ENCODE assay signal across 21 cellular contexts in the genomic region with DNA sequence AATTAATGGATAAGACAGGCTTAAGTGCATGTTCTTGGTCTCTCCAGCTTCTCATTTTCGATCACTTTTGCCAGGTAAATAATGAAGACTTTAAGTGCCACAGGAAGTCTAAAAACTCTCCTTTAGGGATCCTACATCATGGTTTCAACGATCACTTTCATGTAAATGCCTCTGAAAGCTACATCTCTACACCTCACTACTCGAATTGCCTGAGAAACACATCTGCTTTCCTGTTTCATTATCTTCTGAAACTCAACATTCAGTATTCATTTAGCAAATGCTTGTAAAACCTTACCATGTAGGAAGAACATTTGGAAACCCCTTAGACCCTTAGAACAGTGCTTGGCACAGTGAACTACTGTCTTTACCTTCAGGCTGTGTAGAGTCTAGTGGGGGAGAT. TPM values are rescaled to one million over a fixed set of nuclear protein-coding genes. Genes with fewer than 3 reads are reported as not detected.
DNase-seq lines count a peak whose midpoint lies in the region; ATAC-seq, FAIRE-seq and TF ChIP-seq lines count a peak whose summit lies in the region.
"Had no signal": no experiment of that assay in that cellular context is flagged by ENCODE, and none has a peak within 500 bp of the region (broad histone marks: within the 10 kb centered on the region; RNA-seq: fewer than 3 reads in every experiment).

No MANE protein-coding gene starts in this region.

- TF ChIP-seq EP300 in GM12878 (IDR thresholded peaks at IDR 0.05; ENCODE audit: borderline replicate concordance in 1 of 2, control insufficient read depth in 1 of 2, low read depth in 2 of 2, low read length in 2 of 2) = no peak

- 0 out of 4 replicates have a peak, but pooled peaks cover 0 to 2% of the 10 kb centered on the region in 2 experiments for H3K79me1 ChIP-seq in IMR-90 (ENCODE audit: low read depth in 1 of 2, low read length in 2 of 2)

- POLR2A ChIA-PET in IMR-90 (lab: Charles Lee; ENCODE audit: unreplicated experiment) = no interaction called here
- POLR2A ChIA-PET in GM12878 (lab: Charles Lee) = no interaction called here

- peak; percentile 26 for DNase-seq in activated CD4-positive, alpha-beta T cell treated with anti-CD3 and anti-CD28 coated beads, Interleukin-2, amount 10 ng/mL, durations not matched to agents 24 days and 14 days
- no peak for DNase-seq in activated CD4-positive, alpha-beta T cell treated with anti-CD3 and anti-CD28 coated beads, Interleukin-2, amount 50 U/mL, for 48 hours
- no peak for DNase-seq in IMR-90
- DNase-seq in GM12878 (ENCODE audit: low read depth, low spot score) = no peak
- DNase-seq in SK-N-DZ (ENCODE audit: low spot score) = no peak
- DNase-seq in left cardiac atrium = no peak
- DNase-seq in GM03348 (ENCODE audit: low spot score) = no peak
- DNase-seq: 8988T, Calu3, DMS79 treated with DMSO at 0.1 percent for 48 hours, GF-D8, H9, HFFc6, KBM-7, NCI-H1105 treated with DMSO at 0.1 percent for 48 hours, NCI-H2029, NCI-H2227 treated with DMSO at 0.1 percent for 48 hours, NCI-H526 treated with DMSO at 0.1 percent for 48 hours, Peyer's patch had no signal

- WGBS in IMR-90 (ENCODE audit: extremely low coverage in 2 of 2, insufficient read length in 1 of 2), 2 experiments = 100% methylated on average over 2 of the region's 3 CpGs; no CpG with 5 or more reads in 1 of the 2 experiments
- WGBS in GM12878 (ENCODE audit: insufficient coverage, insufficient replicate concordance, low lambda C conversion rate, missing lambda C conversion rate) = 0% methylated on average over 3 of the region's 3 CpGs

- peaks cover 3% of the 10 kb centered on the region for H3K9me3 Mint-ChIP-seq in activated CD4-positive, alpha-beta T cell treated with anti-CD3 and anti-CD28 coated beads, Interleukin-2, amount 10 ng/mL, durations not matched to agents 24 days and 14 days
- H3K9me3 Mint-ChIP-seq: HFFc6 had no signal

- H3K27me3 ChIP-seq in IMR-90 (ENCODE audit: control insufficient read depth, insufficient read depth, low read length) = no peaks in the 10 kb centered on the region
- no peaks in the 10 kb centered on the region for H3K27me3 ChIP-seq in GM12878 (replicated peaks in 1 of 2; ENCODE audit: control insufficient read depth in 2 of 2, insufficient read depth in 2 of 2, low read length in 1 of 2)
- H3K27me3 ChIP-seq: Peyer's patch had no signal

- in situ Hi-C loops in IMR-90 (cut with MboI; ENCODE audit: low sequenced_read_pairs) = loop anchor here (10.0 kb wide), 2 partner anchors 51 to 191 kb away; no protein-coding TSS in a partner anchor
- in situ Hi-C loops in GM12878 (cut with MboI) = no loop called here

- no peak overlapping the region for H3K4ac ChIP-seq in IMR-90 (ENCODE audit: low read depth, low read length)

- no peak for ATAC-seq in IMR-90 (ENCODE audit: low read depth)
- ATAC-seq in GM12878 = peak; percentile 36
- ATAC-seq in left cardiac atrium = no peak
- ATAC-seq: GM23338 had no signal

- intact Hi-C loops in activated CD4-positive, alpha-beta T cell treated with anti-CD3 and anti-CD28 coated beads, Interleukin-2, amount 10 ng/mL, durations not matched to agents 24 days and 14 days (cut with micrococcal nuclease) = no loop called here
- intact Hi-C loops in IMR-90 (cut with micrococcal nuclease) = loop anchor here (5.0 to 10.0 kb wide), 2 partner anchors 114 to 1401 kb away; partner anchors contain the start of gene UACA
- intact Hi-C loops in GM12878 (cut with micrococcal nuclease; ENCODE audit: unreplicated experiment) = no loop called here
- intact Hi-C loops in left cardiac atrium (cut with DNase I) = loop anchor here (5.0 to 10.0 kb wide), 3 partner anchors 54 to 311 kb away; no protein-coding TSS in a partner anchor

- RAD21 ChIA-PET in GM12878 (lab: Charles Lee; ENCODE audit: unreplicated experiment) = no interaction called here

- H3K27ac Mint-ChIP-seq in activated CD4-positive, alpha-beta T cell treated with anti-CD3 and anti-CD28 coated beads, Interleukin-2, amount 10 ng/mL, durations not matched to agents 24 days and 14 days = no peak overlapping the region
- H3K27ac Mint-ChIP-seq: GM23338, H9, HFFc6 had no signal

- H4K5ac ChIP-seq in IMR-90 (ENCODE audit: low read depth, low read length) = no peak overlapping the region

- dilution Hi-C loops in IMR-90 (cut with HindIII; ENCODE audit: low sequenced_read_pairs, unreplicated experiment) = no loop called here

- TF ChIP-seq POLR2A in IMR-90 (IDR thresholded peaks at IDR 0.05; ENCODE audit: low read depth, low read length) (no peak), GM12878 (IDR thresholded peaks at IDR 0.05; ENCODE audit: low read depth, low read length) (no peak)

- no peaks in the 10 kb centered on the region; the same call in 1 of the 2 replicates for H3K9me1 ChIP-seq in IMR-90 (ENCODE audit: insufficient read depth, low read length)

- SMC1A ChIA-PET in GM12878 (lab: Charles Lee; ENCODE audit: uncharacterized antibody, unreplicated experiment) = no interaction called here

- peaks cover 40% of the 10 kb centered on the region for H3K27me3 Mint-ChIP-seq in activated CD4-positive, alpha-beta T cell treated with anti-CD3 and anti-CD28 coated beads, Interleukin-2, amount 10 ng/mL, durations not matched to agents 24 days and 14 days

- FAIRE-seq in GM12878 (lab: Jason Lieb, UNC) = peak; percentile 75

- H2BK20ac ChIP-seq in IMR-90 (ENCODE audit: low read depth, low read length) = peak overlapping the region; percentile 45; the same call in 1 of the 2 replicates

- CTCF ChIA-PET in IMR-90 (lab: Yijun Ruan, JAX) (interaction anchor here (0.5 to 2.4 kb wide), 3 partner anchors 19 to 100 kb away, joined by 4 to 28 read pairs (median 12); no protein-coding TSS in a partner anchor), GM12878 (lab: Yijun Ruan, JAX) (no interaction called here)

- no peak overlapping the region for H4K91ac ChIP-seq in IMR-90 (ENCODE audit: insufficient read depth, low read depth, low read length)

- no peak overlapping the region for H2BK15ac ChIP-seq in IMR-90 (ENCODE audit: low read depth, low read length)

- no peak overlapping the region for H3K56ac ChIP-seq in IMR-90 (ENCODE audit: extremely low read depth, insufficient read depth, low read length)

- TF ChIP-seq RAD21 in IMR-90 (IDR thresholded peaks at IDR 0.05; ENCODE audit: low read length) (no peak), GM12878 (IDR thresholded peaks at IDR 0.05; ENCODE audit: insufficient read depth, low read depth, low read length) (no peak)

- H3K79me2 ChIP-seq in GM12878 (ENCODE audit: control insufficient read depth, insufficient read depth, low read length) = no peaks in the 10 kb centered on the region

- H2BK5ac ChIP-seq in IMR-90 (ENCODE audit: low read depth, low read length, poor library complexity, severe bottlenecking) = no peak overlapping the region

- H3K14ac ChIP-seq in IMR-90 (replicated peaks; ENCODE audit: low read depth, low read length) = no peak overlapping the region

- no peaks in the 10 kb centered on the region for H4K20me1 ChIP-seq in IMR-90 (ENCODE audit: insufficient read depth, low read length)
- no peaks in the 10 kb centered on the region for H4K20me1 ChIP-seq in GM12878 (ENCODE audit: control insufficient read depth, insufficient read depth)

- H2AK5ac ChIP-seq in IMR-90 (ENCODE audit: low read depth, low read length) = peak overlapping the region; percentile 40; the same call in 1 of the 2 replicates

- H3K36me3 ChIP-seq in IMR-90 (ENCODE audit: control insufficient read depth, insufficient read depth, low read length) (no peaks in the 10 kb centered on the region), GM12878 (ENCODE audit: control insufficient read depth in 2 of 2, insufficient read depth in 2 of 2, low read length in 1 of 2) (no peaks in the 10 kb centered on the region)
- H3K36me3 ChIP-seq: Peyer's patch had no signal

- no peak overlapping the region for H2AK9ac ChIP-seq in IMR-90 (replicated peaks; ENCODE audit: low read depth, low read length, poor library complexity)

- no peak overlapping the region for H4K8ac ChIP-seq in IMR-90 (ENCODE audit: low read depth in 2 of 2, low read length in 2 of 2)

- no peaks in the 10 kb centered on the region for H3K36me3 Mint-ChIP-seq in activated CD4-positive, alpha-beta T cell treated with anti-CD3 and anti-CD28 coated beads, Interleukin-2, amount 10 ng/mL, durations not matched to agents 24 days and 14 days (ENCODE audit: low read depth)

- H3K4me1 ChIP-seq in IMR-90 (ENCODE audit: control insufficient read depth, insufficient read depth, low read length) (peaks cover 2% of the 10 kb centered on the region; the same call in 1 of the 2 replicates), GM12878 (ENCODE audit: control insufficient read depth, insufficient read depth, low read length) (peaks cover 11% of the 10 kb centered on the region)
- H3K4me1 ChIP-seq: Peyer's patch had no signal

- no peak overlapping the region for H2AFZ ChIP-seq in IMR-90 (replicated peaks; ENCODE audit: low read length, poor library complexity)
- peak overlapping the region; percentile 54 for H2AFZ ChIP-seq in GM12878 (ENCODE audit: control insufficient read depth, low read depth, low read length)
- H2AFZ ChIP-seq: GM23338 had no signal

- H3K4me1 Mint-ChIP-seq in activated CD4-positive, alpha-beta T cell treated with anti-CD3 and anti-CD28 coated beads, Interleukin-2, amount 10 ng/mL, durations not matched to agents 24 days and 14 days = no peaks in the 10 kb centered on the region
- H3K4me1 Mint-ChIP-seq: GM23338, H9 had no signal

- H3K23ac ChIP-seq in IMR-90 (ENCODE audit: low read depth, low read length) = no peak overlapping the region; the same call in 1 of the 2 replicates

- no peak overlapping the region for H3K18ac ChIP-seq in IMR-90 (ENCODE audit: low read depth, low read length)

- H2BK120ac ChIP-seq in IMR-90 (ENCODE audit: low read depth, low read length) = no peak overlapping the region

- peaks cover 2% of the 10 kb centered on the region; the same call in 1 of the 2 replicates for H3K9me3 ChIP-seq in IMR-90 (ENCODE audit: control insufficient read depth, insufficient read depth, low read length)
- H3K9me3 ChIP-seq in GM12878 (replicated peaks; ENCODE audit: control insufficient read depth, insufficient read depth, low read length) = no peaks in the 10 kb centered on the region
- H3K9me3 ChIP-seq: Peyer's patch had no signal

- TF ChIP-seq CTCF in IMR-90 (conservative IDR thresholded peaks at IDR 0.05; ENCODE audit: low read depth, low read length) = no peak
- no peak for TF ChIP-seq CTCF in GM12878 (IDR thresholded peaks at IDR 0.05 in 2 of 3, conservative IDR thresholded peaks at IDR 0.05 in 1 of 3; ENCODE audit: control insufficient read depth in 2 of 3, extremely low read depth in 1 of 3, insufficient read depth in 1 of 3, low read depth in 3 of 3, low read length in 3 of 3)

- H3K27ac ChIP-seq in IMR-90 (ENCODE audit: insufficient read depth, low read length) = no peak overlapping the region
- peak overlapping the region; percentile 61 for H3K27ac ChIP-seq in GM12878 (ENCODE audit: control insufficient read depth, insufficient read depth)
- H3K27ac ChIP-seq: Peyer's patch had no signal

- no peak overlapping the region for H3K4me2 ChIP-seq in IMR-90 (ENCODE audit: low read depth, low read length)
- peak overlapping the region; percentile 75 for H3K4me2 ChIP-seq in GM12878 (ENCODE audit: control insufficient read depth, insufficient read depth)
- H3K4me2 ChIP-seq: GM23338 had no signal

- no peak overlapping the region for H3K4me3 ChIP-seq in IMR-90 (ENCODE audit: insufficient read depth, low read depth, low read length)
- H3K4me3 ChIP-seq in GM12878 = no peak overlapping the region
- H3K4me3 ChIP-seq: GM23338, Peyer's patch had no signal

- BruUV-seq in IMR-90 (replicated peaks; lab: Mats Ljungman, UMichigan) (no TSS peak), GM12878 (replicated peaks; lab: Mats Ljungman, UMichigan) (no TSS peak)

- H3K4me3 Mint-ChIP-seq in activated CD4-positive, alpha-beta T cell treated with anti-CD3 and anti-CD28 coated beads, Interleukin-2, amount 10 ng/mL, durations not matched to agents 24 days and 14 days = no peak overlapping the region
- H3K4me3 Mint-ChIP-seq: GM23338, H9, HFFc6 had no signal

- H3K9ac ChIP-seq in IMR-90 (ENCODE audit: low read depth, low read length) (no peak overlapping the region), GM12878 (ENCODE audit: control insufficient read depth, insufficient read depth, low read length) (no peak overlapping the region)

RNA-seq across cellular contexts. Expression of gene THAP10, which starts 16.2 kb away (rescaled TPM):
- not detected in 2 replicates for total RNA-seq in activated CD4-positive, alpha-beta T cell treated with anti-CD3 and anti-CD28 coated beads, Interleukin-2, amount 10 ng/mL, durations not matched to agents 24 days and 14 days
- total RNA-seq in IMR-90 (2012; rRNA removed) (2.3 and 3.6 TPM in 2 replicates), GM12878 (2014; rRNA removed) (1.3 and 1.4 TPM in 2 replicates), GM12878 (2014; rRNA removed; fragmentation: Illumina TruSeq; extraction: Trizol) (0.76 and 1.1 TPM in 2 replicates), GM12878 (2021) (1.5 and 1.9 TPM in 2 replicates), left cardiac atrium (1 to 10 TPM; 3.2 to 3.6 TPM)
- polyA plus RNA-seq in IMR-90 (2012; rRNA removed) (2.8 and 3.0 TPM in 2 replicates), GM12878 (2011; rRNA removed) (0.40 and 0.41 TPM in 2 replicates), GM12878 (2014; fragmentation: Illumina TruSeq; extraction: Trizol) (1.6 and 2.1 TPM in 2 replicates), GM12878 (2014; fragmentation: Nextera tagmentation; extraction: Ambion mirVana) (under 1 TPM; 0.35 to 0.39 TPM), GM12878 (2014; rRNA removed) (0.91 and 2.2 TPM in 2 replicates), GM12878 (2016; fragmentation: Nextera tagmentation; extraction: Ambion mirVana) (1 to 10 TPM; 5.1 to 5.2 TPM)
- polyA plus RNA-seq in IMR-90 (2012; cell fraction: cytosol; rRNA removed) = 1.6 and 1.8 TPM in 2 replicates
- polyA plus RNA-seq in IMR-90 (2012; cell fraction: nucleus; rRNA removed; ENCODE audit: low replicate concordance) = 0.86 and 1.4 TPM in 2 replicates
- 0.20 and 0.25 TPM in 2 replicates for total RNA-seq in GM12878 (2013; cell fraction: nucleolus; rRNA removed)
- 0.26 TPM for polyA plus RNA-seq in GM12878 (2011; ENCODE audit: low read depth)
- 0.27 and 0.43 TPM in 2 replicates for polyA plus RNA-seq in GM12878 (2011; cell fraction: cytosol; rRNA removed)
- 0.22 and 0.34 TPM in 2 replicates for polyA plus RNA-seq in GM12878 (2011; cell fraction: nucleus; rRNA removed)
- 0.35 and 1.3 TPM in 2 replicates for polyA plus RNA-seq in GM12878 (2012)
- polyA minus RNA-seq in GM12878 (2011; rRNA and poly(A)+ RNA removed) = 0.15 TPM in 2 replicates
- 0.94 TPM in 1 of 2 replicates, not detected in the other for polyA minus RNA-seq in GM12878 (2011; cell fraction: cytosol; rRNA and poly(A)+ RNA removed)
- polyA minus RNA-seq in GM12878 (2011; cell fraction: nucleus; rRNA and poly(A)+ RNA removed) = 0.24 and 0.38 TPM in 2 replicates
- polyA plus RNA-seq in SK-N-DZ (2014; cell fraction: cytosol; rRNA removed) = 4.5 and 5.8 TPM in 2 replicates
- polyA plus RNA-seq in SK-N-DZ (2014; cell fraction: nucleus; rRNA removed) = 3.3 and 4.1 TPM in 2 replicates
- total RNA-seq: OCI-LY7 had no signal

RNA-seq across cellular contexts. Expression of gene LRRC49, which starts 16.6 kb away (rescaled TPM):
- total RNA-seq in activated CD4-positive, alpha-beta T cell treated with anti-CD3 and anti-CD28 coated beads, Interleukin-2, amount 10 ng/mL, durations not matched to agents 24 days and 14 days = not detected in 2 replicates
- 16.8 and 19.2 TPM in 2 replicates for total RNA-seq in IMR-90 (2012; rRNA removed)
- polyA plus RNA-seq in IMR-90 (2012; rRNA removed) = 7.2 and 8.6 TPM in 2 replicates
- 3.8 TPM in 2 replicates for polyA plus RNA-seq in IMR-90 (2012; cell fraction: cytosol; rRNA removed)
- polyA plus RNA-seq in IMR-90 (2012; cell fraction: nucleus; rRNA removed; ENCODE audit: low replicate concordance) = 5.3 and 21.3 TPM in 2 replicates
- total RNA-seq in GM12878 (2013; cell fraction: nucleolus; rRNA removed) = 34.5 and 36.4 TPM in 2 replicates
- 3.0 and 5.3 TPM in 2 replicates for total RNA-seq in GM12878 (2014; rRNA removed)
- total RNA-seq in GM12878 (2014; rRNA removed; fragmentation: Illumina TruSeq; extraction: Trizol) = 3.2 and 4.2 TPM in 2 replicates
- 2.9 and 3.7 TPM in 2 replicates for total RNA-seq in GM12878 (2021)
- polyA plus RNA-seq in GM12878 (2011; ENCODE audit: low read depth) = 2.3 TPM
- polyA plus RNA-seq in GM12878 (2011; rRNA removed) = 2.6 and 3.8 TPM in 2 replicates
- 0.90 and 1.4 TPM in 2 replicates for polyA plus RNA-seq in GM12878 (2011; cell fraction: cytosol; rRNA removed)
- polyA plus RNA-seq in GM12878 (2011; cell fraction: nucleus; rRNA removed) = 2.5 and 3.2 TPM in 2 replicates
- polyA plus RNA-seq in GM12878 (2012) = 1.2 and 1.7 TPM in 2 replicates
- polyA plus RNA-seq in GM12878 (2014; fragmentation: Illumina TruSeq; extraction: Trizol) = 2.6 and 3.2 TPM in 2 replicates
- 1 to 10 TPM; 1.5 to 3.1 TPM for polyA plus RNA-seq in GM12878 (2014; fragmentation: Nextera tagmentation; extraction: Ambion mirVana)
- polyA plus RNA-seq in GM12878 (2014; rRNA removed) = 1.3 and 1.4 TPM in 2 replicates
- polyA plus RNA-seq in GM12878 (2016; fragmentation: Nextera tagmentation; extraction: Ambion mirVana) = 1 to 10 TPM; 2.8 to 3.7 TPM
- 1.3 and 1.8 TPM in 2 replicates for polyA minus RNA-seq in GM12878 (2011; rRNA and poly(A)+ RNA removed)
- polyA minus RNA-seq in GM12878 (2011; cell fraction: cytosol; rRNA and poly(A)+ RNA removed) = not detected in 2 replicates
- 5.0 and 7.6 TPM in 2 replicates for polyA minus RNA-seq in GM12878 (2011; cell fraction: nucleus; rRNA and poly(A)+ RNA removed)
- polyA plus RNA-seq in SK-N-DZ (2014; cell fraction: cytosol; rRNA removed) = 26.9 and 28.3 TPM in 2 replicates
- 18.2 and 23.9 TPM in 2 replicates for polyA plus RNA-seq in SK-N-DZ (2014; cell fraction: nucleus; rRNA removed)
- 10 to 100 TPM; 33.0 to 33.1 TPM for total RNA-seq in left cardiac atrium
- total RNA-seq: OCI-LY7 had no signal

RNA-seq across cellular contexts. Expression of gene LARP6, which starts 22.1 kb away (rescaled TPM):
- total RNA-seq in activated CD4-positive, alpha-beta T cell treated with anti-CD3 and anti-CD28 coated beads, Interleukin-2, amount 10 ng/mL, durations not matched to agents 24 days and 14 days = not detected in 2 replicates
- total RNA-seq in IMR-90 (2012; rRNA removed) (36.4 and 78.3 TPM in 2 replicates), GM12878 (2014; rRNA removed) (4.4 and 6.9 TPM in 2 replicates), GM12878 (2014; rRNA removed; fragmentation: Illumina TruSeq; extraction: Trizol) (2.1 and 3.0 TPM in 2 replicates), GM12878 (2021) (3.4 and 3.5 TPM in 2 replicates), left cardiac atrium (10 to 100 TPM; 34.4 to 47.2 TPM)
- polyA plus RNA-seq in IMR-90 (2012; rRNA removed) (135 and 146 TPM in 2 replicates), GM12878 (2011; rRNA removed) (7.9 and 8.9 TPM in 2 replicates), GM12878 (2014; fragmentation: Illumina TruSeq; extraction: Trizol) (2.7 TPM in 2 replicates), GM12878 (2014; fragmentation: Nextera tagmentation; extraction: Ambion mirVana) (1 to 10 TPM in 1 of 2 experiments, under 1 TPM in 1; 0.74 to 1.2 TPM), GM12878 (2014; rRNA removed) (4.7 and 5.7 TPM in 2 replicates), GM12878 (2016; fragmentation: Nextera tagmentation; extraction: Ambion mirVana) (10 to 100 TPM; 13.1 to 14.6 TPM)
- 160 and 262 TPM in 2 replicates for polyA plus RNA-seq in IMR-90 (2012; cell fraction: cytosol; rRNA removed)
- polyA plus RNA-seq in IMR-90 (2012; cell fraction: nucleus; rRNA removed; ENCODE audit: low replicate concordance) = 56.0 and 108 TPM in 2 replicates
- 3.5 and 4.7 TPM in 2 replicates for total RNA-seq in GM12878 (2013; cell fraction: nucleolus; rRNA removed)
- 1.2 TPM for polyA plus RNA-seq in GM12878 (2011; ENCODE audit: low read depth)
- polyA plus RNA-seq in GM12878 (2011; cell fraction: cytosol; rRNA removed) = 5.9 TPM in 2 replicates
- polyA plus RNA-seq in GM12878 (2011; cell fraction: nucleus; rRNA removed) = 3.0 and 3.1 TPM in 2 replicates
- 3.6 and 4.0 TPM in 2 replicates for polyA plus RNA-seq in GM12878 (2012)
- polyA minus RNA-seq in GM12878 (2011; rRNA and poly(A)+ RNA removed) = 1.8 and 2.5 TPM in 2 replicates
- polyA minus RNA-seq in GM12878 (2011; cell fraction: cytosol; rRNA and poly(A)+ RNA removed) = 2.0 TPM in 1 of 2 replicates, not detected in the other
- 1.9 and 2.7 TPM in 2 replicates for polyA minus RNA-seq in GM12878 (2011; cell fraction: nucleus; rRNA and poly(A)+ RNA removed)
- polyA plus RNA-seq in SK-N-DZ (2014; cell fraction: cytosol; rRNA removed) = 8.2 and 25.0 TPM in 2 replicates
- polyA plus RNA-seq in SK-N-DZ (2014; cell fraction: nucleus; rRNA removed) = 11.0 and 12.6 TPM in 2 replicates
- total RNA-seq: OCI-LY7 had no signal

Comparison
In these comparisons a context has a peak if more than half of its experiments do, and no peak if none do; other contexts are left out.
1. intact Hi-C loops: an anchor here in IMR-90 (5.0 to 10.0 kb wide) and left cardiac atrium (5.0 to 10.0 kb wide); none called in activated CD4-positive, alpha-beta T cell treated with anti-CD3 and anti-CD28 coated beads, Interleukin-2, amount 10 ng/mL, durations not matched to agents 24 days and 14 days and GM12878.